Comparison of ENCODE assay signal across 17 cellular contexts in the genomic region with DNA sequence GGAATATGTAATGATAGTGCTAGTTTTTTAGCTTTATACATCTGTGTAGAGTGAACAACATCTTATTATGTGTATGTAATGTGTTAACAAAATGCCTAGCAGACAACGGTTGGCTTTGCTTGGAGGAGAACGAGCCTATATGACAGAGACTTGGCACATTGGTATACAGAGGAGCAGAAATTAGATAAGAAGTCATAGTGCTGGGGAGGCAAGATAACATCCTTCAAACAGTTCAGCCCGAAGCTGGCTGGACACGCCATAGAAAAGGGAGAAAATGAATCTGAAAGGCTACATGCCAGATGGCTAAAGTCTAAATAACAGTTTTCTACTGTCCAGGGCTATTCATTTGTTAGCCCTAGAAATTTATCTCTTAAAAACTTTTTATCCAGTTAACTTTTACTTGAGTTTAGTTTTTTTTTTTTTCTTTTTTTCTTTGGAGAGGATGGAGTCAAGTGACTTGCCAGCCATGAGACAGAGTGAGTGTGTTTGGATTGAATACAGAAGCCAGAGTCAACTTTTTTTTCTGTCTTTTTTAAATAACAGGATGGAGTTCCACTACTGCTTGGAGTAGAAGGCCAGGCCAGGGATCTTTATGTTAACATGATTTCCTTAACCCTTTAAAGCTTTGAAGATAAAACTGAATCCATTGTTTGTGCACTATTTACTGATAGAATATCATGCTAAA.
A peak's percentile ranks its signal among the peaks of the same experiment; 100 is the strongest.
DNase-seq lines count a peak whose midpoint lies in the region; ATAC-seq and TF ChIP-seq lines count a peak whose summit lies in the region.
"Had no signal": no experiment of that assay in that cellular context is flagged by ENCODE, and none has a peak within 500 bp of the region (broad histone marks: within the 10 kb centered on the region; RNA-seq: fewer than 3 reads in every experiment).

No MANE protein-coding gene starts in this region.

- DNase-seq in RWPE2 (ENCODE audit: low spot score), result no peak
- peak; percentile 36 to 85 for DNase-seq in fibroblast of lung (ENCODE audit: low read depth in 2 of 2)
- no peak for DNase-seq in mesothelial cell of epicardium (ENCODE audit: low spot score in 2 of 2, unreplicated experiment in 2 of 2)
- no peak for DNase-seq in NOMO-1 treated with DMSO at 0.1 percent for 48 hours (lab: John Stamatoyannopoulos, UW; ENCODE audit: unreplicated experiment)
- DNase-seq in HCEC 1CT, result no peak
- no peak for DNase-seq in activated CD4-positive, alpha-beta memory T cell treated with anti-CD3 and anti-CD28 coated beads for 36 hours
- DNase-seq: activated naive CD4-positive, alpha-beta T cell treated with anti-CD3 and anti-CD28 coated beads for 36 hours; AML-193; DND-41; H7; naive thymus-derived CD8-positive, alpha-beta T cell; NCI-H2227 treated with DMSO at 0.1 percent for 48 hours; PC-9; T-helper 2 cell had no signal

- H3K9me3 Mint-ChIP-seq in mesothelial cell of epicardium, result no peaks in the 10 kb centered on the region
- no peaks in the 10 kb centered on the region for H3K9me3 Mint-ChIP-seq in activated CD4-positive, alpha-beta memory T cell treated with anti-CD3 and anti-CD28 coated beads for 36 hours
- H3K9me3 Mint-ChIP-seq: activated naive CD4-positive, alpha-beta T cell treated with anti-CD3 and anti-CD28 coated beads for 36 hours; naive thymus-derived CD8-positive, alpha-beta T cell had no signal

- TF ChIP-seq CTCF in RWPE2 (IDR thresholded peaks at IDR 0.05; ENCODE audit: poor library complexity, severe bottlenecking), result no peak
- TF ChIP-seq CTCF in fibroblast of lung (conservative IDR thresholded peaks at IDR 0.05 in 1 of 2, IDR thresholded peaks at IDR 0.05 in 1 of 2; ENCODE audit: low read depth in 1 of 2, low read length in 2 of 2), result no peak
- TF ChIP-seq CTCF in mesothelial cell of epicardium (IDR thresholded peaks at IDR 0.05; ENCODE audit: unreplicated experiment), result no peak

- POLR2A ChIA-PET in activated CD4-positive, alpha-beta memory T cell treated with anti-CD3 and anti-CD28 coated beads for 36 hours (lab: Charles Lee), result no interaction called here

- H3K27me3 Mint-ChIP-seq in mesothelial cell of epicardium (ENCODE audit: low read depth), result no peaks in the 10 kb centered on the region
- no peaks in the 10 kb centered on the region for H3K27me3 Mint-ChIP-seq in activated CD4-positive, alpha-beta memory T cell treated with anti-CD3 and anti-CD28 coated beads for 36 hours

- ATAC-seq in RWPE2 (ENCODE audit: low read depth) (no peak), GM21717 (IDR thresholded peaks at IDR 0.05; ENCODE audit: unreplicated experiment) (no peak)
- ATAC-seq: esophagus mucosa; naive thymus-derived CD8-positive, alpha-beta T cell had no signal

- no peaks in the 10 kb centered on the region for H4K20me1 ChIP-seq in fibroblast of lung (ENCODE audit: control insufficient read depth, extremely low read depth, insufficient read depth, low read length)

- no peaks in the 10 kb centered on the region for H3K79me2 ChIP-seq in fibroblast of lung (ENCODE audit: control insufficient read depth, insufficient read depth, low read length)

- H3K9ac ChIP-seq in fibroblast of lung (ENCODE audit: insufficient read depth, low read length) (no peak overlapping the region), subcutaneous abdominal adipose tissue (ENCODE audit: low read length in 5 of 5) (peak overlapping the region in 1 of 5 donors; percentile 3)

- no peak overlapping the region for H3K4me3 Mint-ChIP-seq in mesothelial cell of epicardium
- H3K4me3 Mint-ChIP-seq in activated CD4-positive, alpha-beta memory T cell treated with anti-CD3 and anti-CD28 coated beads for 36 hours, result no peak overlapping the region
- H3K4me3 Mint-ChIP-seq: activated naive CD4-positive, alpha-beta T cell treated with anti-CD3 and anti-CD28 coated beads for 36 hours; naive thymus-derived CD8-positive, alpha-beta T cell had no signal

- H3K27me3 ChIP-seq in RWPE2 (ENCODE audit: insufficient read depth, poor library complexity, severe bottlenecking) (no peaks in the 10 kb centered on the region), fibroblast of lung (ENCODE audit: control insufficient read depth, insufficient read depth, low read length) (no peaks in the 10 kb centered on the region), subcutaneous abdominal adipose tissue (ENCODE audit: control insufficient read depth in 5 of 5, insufficient read depth in 4 of 5, low read length in 5 of 5) (no peaks in the 10 kb centered on the region)

- peak overlapping the region; percentile 50 for H2AFZ ChIP-seq in fibroblast of lung (ENCODE audit: low read length)
- H2AFZ ChIP-seq: PC-9 had no signal

- CTCF ChIA-PET in activated CD4-positive, alpha-beta memory T cell treated with anti-CD3 and anti-CD28 coated beads for 36 hours (lab: Charles Lee), result no interaction called here

- H3K4me1 ChIP-seq in RWPE2 (ENCODE audit: insufficient read depth, poor library complexity, severe bottlenecking) (peaks cover 42% of the 10 kb centered on the region), fibroblast of lung (ENCODE audit: control insufficient read depth, extremely low read depth, insufficient read depth, low read length) (peaks cover 6% of the 10 kb centered on the region), subcutaneous abdominal adipose tissue (ENCODE audit: control insufficient read depth in 5 of 5, insufficient read depth in 5 of 5, low read length in 5 of 5) (peaks cover 9 to 51% (median 41%) of the 10 kb centered on the region in 5 donors)

- intact Hi-C loops in activated CD4-positive, alpha-beta memory T cell treated with anti-CD3 and anti-CD28 coated beads for 36 hours (cut with micrococcal nuclease), result no loop called here

- no peak overlapping the region for H3K4me3 ChIP-seq in RWPE2 (ENCODE audit: severe bottlenecking)
- H3K4me3 ChIP-seq in fibroblast of lung (replicated peaks in 1 of 4; ENCODE audit: control extremely low read depth in 1 of 4, insufficient read depth in 1 of 4, low read depth in 3 of 4, low read length in 4 of 4), result no peak overlapping the region
- no peak overlapping the region for H3K4me3 ChIP-seq in subcutaneous abdominal adipose tissue (ENCODE audit: low read depth in 1 of 5, low read length in 5 of 5)
- H3K4me3 ChIP-seq: PC-9 had no signal

- H3K36me3 ChIP-seq in RWPE2 (ENCODE audit: low read depth) (no peaks in the 10 kb centered on the region), fibroblast of lung (ENCODE audit: control insufficient read depth, insufficient read depth, low read length) (no peaks in the 10 kb centered on the region), subcutaneous abdominal adipose tissue (ENCODE audit: control insufficient read depth in 5 of 5, insufficient read depth in 5 of 5, low read length in 5 of 5) (no peaks in the 10 kb centered on the region)

- H3K27ac ChIP-seq in RWPE2 (ENCODE audit: poor library complexity, severe bottlenecking) (peak overlapping the region; percentile 73), fibroblast of lung (ENCODE audit: insufficient read depth, low read length) (no peak overlapping the region), subcutaneous abdominal adipose tissue (ENCODE audit: low read depth, low read length) (peak overlapping the region; percentile 80)
- H3K27ac ChIP-seq: PC-9 had no signal

- H3K9me3 ChIP-seq in RWPE2 (ENCODE audit: severe bottlenecking) (no peaks in the 10 kb centered on the region), fibroblast of lung (ENCODE audit: control insufficient read depth, insufficient read depth, low read depth, low read length) (no peaks in the 10 kb centered on the region), subcutaneous abdominal adipose tissue (ENCODE audit: control insufficient read depth in 5 of 5, low read length in 5 of 5) (no peaks in the 10 kb centered on the region)

- no peaks in the 10 kb centered on the region for H3K36me3 Mint-ChIP-seq in mesothelial cell of epicardium
- H3K36me3 Mint-ChIP-seq in activated CD4-positive, alpha-beta memory T cell treated with anti-CD3 and anti-CD28 coated beads for 36 hours, result no peaks in the 10 kb centered on the region
- H3K36me3 Mint-ChIP-seq: naive thymus-derived CD8-positive, alpha-beta T cell had no signal

- peaks cover 46% of the 10 kb centered on the region for H3K4me1 Mint-ChIP-seq in mesothelial cell of epicardium
- H3K4me1 Mint-ChIP-seq in activated CD4-positive, alpha-beta memory T cell treated with anti-CD3 and anti-CD28 coated beads for 36 hours (ENCODE audit: low read depth), result peaks cover 2% of the 10 kb centered on the region
- H3K4me1 Mint-ChIP-seq: naive thymus-derived CD8-positive, alpha-beta T cell had no signal

- H3K4me2 ChIP-seq in fibroblast of lung (ENCODE audit: extremely low read depth, insufficient read depth, low read length), result no peak overlapping the region
- H3K4me2 ChIP-seq: PC-9 had no signal

- H3K27ac Mint-ChIP-seq in mesothelial cell of epicardium, result peak overlapping the region; percentile 66
- no peak overlapping the region for H3K27ac Mint-ChIP-seq in activated CD4-positive, alpha-beta memory T cell treated with anti-CD3 and anti-CD28 coated beads for 36 hours
- H3K27ac Mint-ChIP-seq: activated naive CD4-positive, alpha-beta T cell treated with anti-CD3 and anti-CD28 coated beads for 36 hours; naive thymus-derived CD8-positive, alpha-beta T cell had no signal

Comparison
In these comparisons a context has a peak if more than half of its experiments do, and no peak if none do; other contexts are left out.
1. DNase-seq: peak in fibroblast of lung (2 of 2); none in RWPE2 (single experiment), mesothelial cell of epicardium (0 of 2), NOMO-1 treated with DMSO at 0.1 percent for 48 hours (single experiment), HCEC 1CT (single experiment) and activated CD4-positive, alpha-beta memory T cell treated with anti-CD3 and anti-CD28 coated beads for 36 hours (single experiment).